Comparison of ENCODE assay signal across 9 cellular contexts in genomic region chr14:68404652-68405183, GRCh38.
DNase-seq lines count a peak whose midpoint lies in the region; TF ChIP-seq lines count a peak whose summit lies in the region.
"Had no signal": no experiment of that assay in that cellular context is flagged by ENCODE, and none has a peak within 500 bp of the region (broad histone marks: within the 10 kb centered on the region; RNA-seq: fewer than 3 reads in every experiment).

No MANE protein-coding gene starts in this region.

- H3K9me3 Mint-ChIP-seq in T-helper 1 cell treated with Interleukin-12 subunit alpha and Interleukin-12 subunit beta and Interleukin-4 antibody, amounts not matched to agents 30 μg/mL and 1 μg/mL, for 36 hours, result no peaks in the 10 kb centered on the region

- no peak overlapping the region for H3K4me2 ChIP-seq in OCI-LY1 (ENCODE audit: low read length)

- no peaks in the 10 kb centered on the region for H3K79me2 ChIP-seq in OCI-LY1 (ENCODE audit: insufficient read depth, low read length)

- DNase-seq in T-helper 1 cell, result no peak
- DNase-seq in central memory CD4-positive, alpha-beta T cell, result peak; percentile 33
- DNase-seq in occipital lobe (lab: John Stamatoyannopoulos, UW), result no peak
- no peak for DNase-seq in NCI-H446 treated with DMSO at 0.1 percent for 48 hours (lab: John Stamatoyannopoulos, UW)
- DNase-seq in NCI-H128 (lab: John Stamatoyannopoulos, UW; ENCODE audit: unreplicated experiment), result no peak
- DNase-seq: NCI-H146 had no signal

- H3K36me3 ChIP-seq in OCI-LY1 (ENCODE audit: insufficient read depth, low read length), result no peaks in the 10 kb centered on the region
- no peaks in the 10 kb centered on the region for H3K36me3 ChIP-seq in skeletal muscle tissue (ENCODE audit: control insufficient read depth in 3 of 3, insufficient read depth in 3 of 3, low read length in 3 of 3)

- no peak for TF ChIP-seq CTCF in OCI-LY1 (IDR thresholded peaks at IDR 0.05; ENCODE audit: low read length)

- H3K27me3 ChIP-seq in OCI-LY1 (ENCODE audit: insufficient read depth, low read length) (no peaks in the 10 kb centered on the region), skeletal muscle tissue (ENCODE audit: control insufficient read depth in 3 of 3, insufficient read depth in 3 of 3, low read length in 3 of 3) (no peaks in the 10 kb centered on the region)

- H3K27ac ChIP-seq in OCI-LY1 (ENCODE audit: low read depth, low read length, poor library complexity, severe bottlenecking), result peak overlapping the region; percentile 70
- peak overlapping the region; percentile 2 for H3K27ac ChIP-seq in skeletal muscle tissue (ENCODE audit: low read depth, low read length)

- H3K9me2 ChIP-seq in OCI-LY1 (ENCODE audit: low read depth, low read length), result no peaks in the 10 kb centered on the region

- no peaks in the 10 kb centered on the region for H4K20me1 ChIP-seq in OCI-LY1 (ENCODE audit: insufficient read depth, low read length)

- peaks cover 10% of the 10 kb centered on the region for H3F3A ChIP-seq in OCI-LY1 (ENCODE audit: insufficient read depth, low read length)

- no peak overlapping the region for H3K4me3 Mint-ChIP-seq in T-helper 1 cell treated with Interleukin-12 subunit alpha and Interleukin-12 subunit beta and Interleukin-4 antibody, amounts not matched to agents 30 μg/mL and 1 μg/mL, for 36 hours

- peaks cover 29% of the 10 kb centered on the region for H3K4me1 Mint-ChIP-seq in T-helper 1 cell treated with Interleukin-12 subunit alpha and Interleukin-12 subunit beta and Interleukin-4 antibody, amounts not matched to agents 30 μg/mL and 1 μg/mL, for 36 hours (ENCODE audit: low read depth)

- H3K27me3 Mint-ChIP-seq in T-helper 1 cell treated with Interleukin-12 subunit alpha and Interleukin-12 subunit beta and Interleukin-4 antibody, amounts not matched to agents 30 μg/mL and 1 μg/mL, for 36 hours (ENCODE audit: low read depth), result no peaks in the 10 kb centered on the region

- H3K4me1 ChIP-seq in OCI-LY1 (ENCODE audit: insufficient read depth, low read length, severe bottlenecking) (peaks cover 91% of the 10 kb centered on the region), skeletal muscle tissue (ENCODE audit: control insufficient read depth in 3 of 3, insufficient read depth in 3 of 3, low read length in 3 of 3) (peaks cover 24 to 34% (median 25%) of the 10 kb centered on the region in 3 donors)

- H3K9me3 ChIP-seq in OCI-LY1 (ENCODE audit: low read length) (no peaks in the 10 kb centered on the region), skeletal muscle tissue (ENCODE audit: control insufficient read depth in 3 of 3, low read length in 3 of 3) (no peaks in the 10 kb centered on the region)

- H3K27ac Mint-ChIP-seq in T-helper 1 cell treated with Interleukin-12 subunit alpha and Interleukin-12 subunit beta and Interleukin-4 antibody, amounts not matched to agents 30 μg/mL and 1 μg/mL, for 36 hours, result peak overlapping the region; percentile 45

- H3K9ac ChIP-seq in OCI-LY1 (ENCODE audit: low read length) (peak overlapping the region; percentile 46), skeletal muscle tissue (ENCODE audit: low read depth in 1 of 3, low read length in 3 of 3) (no peak overlapping the region)

- no peak overlapping the region for H3K4me3 ChIP-seq in OCI-LY1 (ENCODE audit: low read depth, low read length, poor library complexity, severe bottlenecking)
- no peak overlapping the region for H3K4me3 ChIP-seq in skeletal muscle tissue (ENCODE audit: low read length in 3 of 3)

- no peak overlapping the region for H2AFZ ChIP-seq in OCI-LY1 (ENCODE audit: low read length)

- H3K36me3 Mint-ChIP-seq in T-helper 1 cell treated with Interleukin-12 subunit alpha and Interleukin-12 subunit beta and Interleukin-4 antibody, amounts not matched to agents 30 μg/mL and 1 μg/mL, for 36 hours (ENCODE audit: low read depth), result peaks cover 2% of the 10 kb centered on the region
